In the genomic region with DNA sequence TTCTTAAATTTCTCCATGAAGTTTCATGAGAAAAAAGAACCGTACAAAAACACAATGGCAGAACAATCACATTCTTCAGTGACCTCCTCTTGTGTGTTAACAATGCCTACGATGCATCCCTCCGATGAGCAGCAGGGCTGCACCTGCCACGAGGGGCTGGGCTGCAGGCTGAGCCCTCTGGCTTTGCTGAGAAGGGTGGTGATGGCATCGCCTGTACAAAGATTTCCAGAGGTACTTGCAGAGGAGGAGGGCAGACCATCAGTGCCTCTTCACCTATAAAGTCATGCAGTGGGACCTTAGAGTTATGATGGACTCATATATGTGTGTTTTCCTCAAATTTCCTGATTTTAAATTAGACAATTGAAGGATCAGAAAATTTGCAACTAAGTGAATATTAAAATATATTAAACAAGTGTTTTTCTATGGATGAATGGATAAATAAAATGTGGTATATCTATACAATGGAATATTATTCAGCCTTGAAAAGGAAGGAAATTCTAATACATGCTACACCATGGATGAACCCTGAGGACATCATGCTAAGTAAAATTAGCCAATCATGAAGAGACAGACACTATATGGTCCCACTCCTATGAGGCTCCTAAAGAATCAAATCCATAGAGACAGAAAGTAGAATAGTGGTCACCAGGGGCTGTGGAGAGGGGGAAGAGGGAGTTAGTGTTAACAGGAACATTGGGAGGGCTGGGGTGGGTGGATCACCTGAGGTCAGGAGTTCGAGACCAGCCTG, we compare ENCODE assay signal across 2 cellular contexts.
TF ChIP-seq lines count a peak whose summit lies in the region.

No MANE protein-coding gene starts in this region.

TF ChIP-seq in HEK293, 187 proteins besides CTCF, POLR2A, EP300 and RAD21 (continued from another document):
- TF ChIP-seq, protein P1, sequence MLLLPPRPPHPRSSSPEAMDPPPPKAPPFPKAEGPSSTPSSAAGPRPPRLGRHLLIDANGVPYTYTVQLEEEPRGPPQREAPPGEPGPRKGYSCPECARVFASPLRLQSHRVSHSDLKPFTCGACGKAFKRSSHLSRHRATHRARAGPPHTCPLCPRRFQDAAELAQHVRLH (tag by site-specific recombination; IDR thresholded peaks at IDR 0.05), result peak; percentile 43; the same call in 1 of the 2 replicates
- TF ChIP-seq ZNF146 (tag by site-specific recombination; IDR thresholded peaks at IDR 0.05), result peak; percentile 90

TF ChIP-seq in H1, 55 proteins besides CTCF, POLR2A, EP300 and RAD21 (continued from another document):
- TF ChIP-seq HDAC2 (IDR thresholded peaks at IDR 0.05; ENCODE audit: borderline replicate concordance in 1 of 2, low read depth in 2 of 2, low read length in 2 of 2) (peak in 1 of 2 experiments; percentile 70; a peak in 1 of 4 replicates), TAF1 (IDR thresholded peaks at IDR 0.05; ENCODE audit: low read depth, low read length) (no peak), KDM1A (IDR thresholded peaks at IDR 0.05; ENCODE audit: borderline replicate concordance, low read length) (peak; percentile 86)
